ENCODE assay signal across 9 cellular contexts in the genomic region with DNA sequence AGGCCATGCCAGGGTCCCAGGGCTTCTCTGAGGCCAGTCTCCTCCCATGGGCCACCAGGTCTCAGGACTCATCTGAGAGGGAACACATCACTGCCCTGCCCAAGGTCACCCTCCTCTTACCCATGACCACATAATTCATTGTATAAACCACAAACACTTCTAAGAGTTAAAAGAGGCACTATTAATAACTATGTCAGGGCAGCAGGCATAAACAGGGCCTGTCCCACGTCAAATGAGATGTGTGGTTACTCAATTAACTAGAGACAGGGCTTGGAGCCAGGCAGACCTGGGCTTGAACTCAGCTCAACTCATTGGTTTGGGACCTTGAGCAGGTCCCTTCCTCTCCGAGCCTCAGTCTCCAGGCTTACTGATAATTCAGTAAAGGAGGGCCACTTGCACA. TPM values are rescaled to one million over a fixed set of nuclear protein-coding genes. Genes with fewer than 3 reads are reported as not detected.
DNase-seq lines count a peak whose midpoint lies in the region; ATAC-seq, FAIRE-seq and TF ChIP-seq lines count a peak whose summit lies in the region.
"Had no signal": no experiment of that assay in that cellular context is flagged by ENCODE, and none has a peak within 500 bp of the region (broad histone marks: within the 10 kb centered on the region; RNA-seq: fewer than 3 reads in every experiment).

No MANE protein-coding gene starts in this region.

- WGBS in GM12878 (ENCODE audit: insufficient coverage, insufficient replicate concordance, low lambda C conversion rate, missing lambda C conversion rate): 3% methylated on average over 2 of the region's 2 CpGs
- 0% methylated on average over 1 of the region's 2 CpGs for WGBS in right lobe of liver (ENCODE audit: insufficient coverage, low coverage, low lambda C conversion rate, missing lambda C conversion rate)

- no peak for TF ChIP-seq CTCF in HL-60 (IDR thresholded peaks at IDR 0.05; ENCODE audit: insufficient read depth, low read length)
- TF ChIP-seq CTCF in GM12878 (IDR thresholded peaks at IDR 0.05 in 2 of 3, conservative IDR thresholded peaks at IDR 0.05 in 1 of 3; ENCODE audit: control insufficient read depth in 2 of 3, extremely low read depth in 1 of 3, insufficient read depth in 1 of 3, low read depth in 3 of 3, low read length in 3 of 3): no peak
- no peak for TF ChIP-seq CTCF in right lobe of liver (IDR thresholded peaks at IDR 0.05)

- no TSS peak for BruUV-seq in GM12878 (replicated peaks; lab: Mats Ljungman, UMichigan)

- peak; percentile 92 for FAIRE-seq in GM12878 (lab: Jason Lieb, UNC)
- FAIRE-seq: pancreas had no signal

- intact Hi-C loops in GM12878 (cut with micrococcal nuclease; ENCODE audit: unreplicated experiment): no loop called here
- intact Hi-C loops in right lobe of liver (cut with DNase I): no loop called here

- DNase-seq in A172 (ENCODE audit: low spot score) (peak; percentile 64), HL-60 (ENCODE audit: low read depth in 1 of 2, low spot score in 1 of 2) (peak in 1 of 2 experiments; percentile 7), GM12878 (ENCODE audit: low read depth, low spot score) (no peak), right lobe of liver (no peak), NK-92 (lab: John Stamatoyannopoulos, UW; ENCODE audit: unreplicated experiment) (no peak), midbrain (lab: John Stamatoyannopoulos, UW) (no peak), cerebellar nuclear complex (lab: John Stamatoyannopoulos, UW) (no peak)

- 0 out of 4 replicates have a peak, but pooled peaks of 1 of the 2 experiments have one; percentile 17 for TF ChIP-seq EP300 in GM12878 (IDR thresholded peaks at IDR 0.05; ENCODE audit: borderline replicate concordance in 1 of 2, control insufficient read depth in 1 of 2, low read depth in 2 of 2, low read length in 2 of 2)

- no peak overlapping the region for H2AFZ ChIP-seq in GM12878 (ENCODE audit: control insufficient read depth, low read depth, low read length)

- H3K9me3 ChIP-seq in GM12878 (replicated peaks; ENCODE audit: control insufficient read depth, insufficient read depth, low read length) (no peaks in the 10 kb centered on the region), right lobe of liver (no peaks in the 10 kb centered on the region)
- H3K9me3 ChIP-seq: pancreas had no signal

- POLR2A ChIA-PET in GM12878 (lab: Charles Lee): interaction anchor here (1.0 to 1.2 kb wide), 2 partner anchors 50 to 74 kb away, joined by 3 read pairs; no protein-coding TSS in a partner anchor

- TF ChIP-seq POLR2A in GM12878 (IDR thresholded peaks at IDR 0.05; ENCODE audit: low read depth, low read length) (no peak), right lobe of liver (IDR thresholded peaks at IDR 0.05) (no peak)

- no peak for TF ChIP-seq RAD21 in GM12878 (IDR thresholded peaks at IDR 0.05; ENCODE audit: insufficient read depth, low read depth, low read length)

- H3K27me3 ChIP-seq in HL-60 (ENCODE audit: insufficient read depth, poor library complexity, severe bottlenecking): no peaks in the 10 kb centered on the region
- no peaks in the 10 kb centered on the region for H3K27me3 ChIP-seq in GM12878 (replicated peaks in 1 of 2; ENCODE audit: control insufficient read depth in 2 of 2, insufficient read depth in 2 of 2, low read length in 1 of 2)
- H3K27me3 ChIP-seq in right lobe of liver: no peaks in the 10 kb centered on the region
- H3K27me3 ChIP-seq: pancreas had no signal

- peak overlapping the region; percentile 83; the same call in 1 of the 2 replicates for H3K9ac ChIP-seq in GM12878 (ENCODE audit: control insufficient read depth, insufficient read depth, low read length)

- ATAC-seq in GM12878 (peak; percentile 60), right lobe of liver (peak in 2 of 4 donors; percentile 7 to 32), HG02973 (IDR thresholded peaks at IDR 0.05; ENCODE audit: unreplicated experiment) (no peak)
- ATAC-seq: pancreas had no signal

- H3K4me1 ChIP-seq in GM12878 (ENCODE audit: control insufficient read depth, insufficient read depth, low read length): peaks cover 38% of the 10 kb centered on the region
- peaks cover 0 to 45% (median 22%) of the 10 kb centered on the region in 4 donors for H3K4me1 ChIP-seq in right lobe of liver

- RAD21 ChIA-PET in GM12878 (lab: Charles Lee; ENCODE audit: unreplicated experiment): interaction anchor here (1.0 to 13.9 kb wide), 3 partner anchors 16 to 72 kb away, joined by 3 to 256 read pairs (median 3); a partner anchor contains a TSS

- H3K36me3 ChIP-seq in GM12878 (ENCODE audit: control insufficient read depth in 2 of 2, insufficient read depth in 2 of 2, low read length in 1 of 2): peaks cover 21 to 32% of the 10 kb centered on the region in 2 experiments
- H3K36me3 ChIP-seq in right lobe of liver: no peaks in the 10 kb centered on the region
- H3K36me3 ChIP-seq: pancreas had no signal

- H3K4me2 ChIP-seq in GM12878 (ENCODE audit: control insufficient read depth, insufficient read depth): peak overlapping the region; percentile 92

- in situ Hi-C loops in GM12878 (cut with MboI): no loop called here

- H3K79me2 ChIP-seq in GM12878 (ENCODE audit: control insufficient read depth, insufficient read depth, low read length): peaks cover 77% of the 10 kb centered on the region

- peaks cover 8% of the 10 kb centered on the region for H4K20me1 ChIP-seq in GM12878 (ENCODE audit: control insufficient read depth, insufficient read depth)

- CTCF ChIA-PET in GM12878 (lab: Yijun Ruan, JAX): interaction anchor here (0.7 to 18.4 kb wide), 7 partner anchors 19 to 288 kb away, joined by 3 to 469 read pairs (median 4); a partner anchor contains a TSS

- SMC1A ChIA-PET in GM12878 (lab: Charles Lee; ENCODE audit: uncharacterized antibody, unreplicated experiment): interaction anchor here (0.6 to 2.4 kb wide), 3 partner anchors 21 to 121 kb away, joined by 3 to 10 read pairs (median 3); no protein-coding TSS in a partner anchor

- H3K27ac ChIP-seq in HL-60 (replicated peaks): peak overlapping the region; percentile 22
- peak overlapping the region; percentile 47; the same call in 1 of the 2 replicates for H3K27ac ChIP-seq in GM12878 (ENCODE audit: control insufficient read depth, insufficient read depth)
- peak overlapping the region in 2 of 3 donors; percentile 61 to 93 for H3K27ac ChIP-seq in right lobe of liver

- no peak overlapping the region for H3K4me3 ChIP-seq in HL-60 (replicated peaks; ENCODE audit: insufficient read depth, low read length)
- peak overlapping the region; percentile 85; the same call in 1 of the 2 replicates for H3K4me3 ChIP-seq in GM12878
- H3K4me3 ChIP-seq in right lobe of liver: peak overlapping the region in 1 of 3 donors; percentile 13

TF ChIP-seq in GM12878, 131 proteins besides CTCF, POLR2A, EP300 and RAD21 (continues in another document):
- 0 out of 2 replicates have a peak, but pooled peaks have one; percentile 23 for TF ChIP-seq PAX5 (IDR thresholded peaks at IDR 0.05; ENCODE audit: borderline replicate concordance, low read depth, low read length)

RNA-seq across cellular contexts. Expression of a gene that starts 33.1 kb away (rescaled TPM):
- 54.4 and 61.7 TPM in 2 replicates for total RNA-seq in A172 (2014; rRNA removed; shearing (Covaris generic))
- 218 and 253 TPM in 2 replicates for total RNA-seq in GM12878 (2013; cell fraction: nucleolus; rRNA removed)
- 48.4 and 54.3 TPM in 2 replicates for total RNA-seq in GM12878 (2014; rRNA removed)
- total RNA-seq in GM12878 (2014; rRNA removed; fragmentation: Illumina TruSeq; extraction: Trizol): 25.1 and 25.7 TPM in 2 replicates
- total RNA-seq in GM12878 (2021): 91.5 and 102 TPM in 2 replicates
- 43.7 TPM for polyA plus RNA-seq in GM12878 (2011; ENCODE audit: low read depth)
- polyA plus RNA-seq in GM12878 (2011; rRNA removed): 34.0 and 50.3 TPM in 2 replicates
- 54.1 and 60.4 TPM in 2 replicates for polyA plus RNA-seq in GM12878 (2011; cell fraction: cytosol; rRNA removed)
- 323 and 349 TPM in 2 replicates for polyA plus RNA-seq in GM12878 (2011; cell fraction: nucleus; rRNA removed)
- polyA plus RNA-seq in GM12878 (2012): 88.7 and 93.1 TPM in 2 replicates
- polyA plus RNA-seq in GM12878 (2014; fragmentation: Illumina TruSeq; extraction: Trizol): 14.7 and 29.2 TPM in 2 replicates
- polyA plus RNA-seq in GM12878 (2014; fragmentation: Nextera tagmentation; extraction: Ambion mirVana): under 1 TPM; 0.55 to 0.85 TPM
- polyA plus RNA-seq in GM12878 (2014; rRNA removed): 58.8 and 64.9 TPM in 2 replicates
- 10 to 100 TPM; 51.8 to 57.9 TPM for polyA plus RNA-seq in GM12878 (2016; fragmentation: Nextera tagmentation; extraction: Ambion mirVana)
- polyA minus RNA-seq in GM12878 (2011; rRNA and poly(A)+ RNA removed): 63.7 and 91.7 TPM in 2 replicates
- polyA minus RNA-seq in GM12878 (2011; cell fraction: cytosol; rRNA and poly(A)+ RNA removed): 34.5 and 43.7 TPM in 2 replicates
- 78.3 and 112 TPM in 2 replicates for polyA minus RNA-seq in GM12878 (2011; cell fraction: nucleus; rRNA and poly(A)+ RNA removed)
- 10 to 100 TPM; 32.9 to 76.7 (median 41.2) TPM for total RNA-seq in right lobe of liver

RNA-seq across cellular contexts. Expression of a gene that starts 44.9 kb away (rescaled TPM):
- 6.5 and 8.8 TPM in 2 replicates for total RNA-seq in A172 (2014; rRNA removed; shearing (Covaris generic))
- total RNA-seq in GM12878 (2013; cell fraction: nucleolus; rRNA removed): 0.31 and 0.51 TPM in 2 replicates
- total RNA-seq in GM12878 (2014; rRNA removed) (0.33 TPM in 1 of 2 replicates, not detected in the other), GM12878 (2014; rRNA removed; fragmentation: Illumina TruSeq; extraction: Trizol) (0.05 TPM in 1 of 2 replicates, not detected in the other), GM12878 (2021) (0.15 and 0.24 TPM in 2 replicates), right lobe of liver (10 to 100 TPM; 11.2 to 46.3 (median 22.8) TPM)
- 1.2 TPM for polyA plus RNA-seq in GM12878 (2011; ENCODE audit: low read depth)
- polyA plus RNA-seq in GM12878 (2011; rRNA removed) (0.06 and 0.11 TPM in 2 replicates), GM12878 (2014; fragmentation: Illumina TruSeq; extraction: Trizol) (0.10 TPM in 1 of 2 replicates, not detected in the other), GM12878 (2014; fragmentation: Nextera tagmentation; extraction: Ambion mirVana) (not detected), GM12878 (2014; rRNA removed) (0.06 TPM in 1 of 2 replicates, not detected in the other), GM12878 (2016; fragmentation: Nextera tagmentation; extraction: Ambion mirVana) (not detected)
- polyA plus RNA-seq in GM12878 (2011; cell fraction: cytosol; rRNA removed): 0.18 TPM in 2 replicates
- 0.35 and 0.49 TPM in 2 replicates for polyA plus RNA-seq in GM12878 (2011; cell fraction: nucleus; rRNA removed)
- polyA plus RNA-seq in GM12878 (2012): 0.28 and 0.54 TPM in 2 replicates
- polyA minus RNA-seq in GM12878 (2011; rRNA and poly(A)+ RNA removed): not detected in 2 replicates
- polyA minus RNA-seq in GM12878 (2011; cell fraction: cytosol; rRNA and poly(A)+ RNA removed): 0.52 and 1.3 TPM in 2 replicates
- polyA minus RNA-seq in GM12878 (2011; cell fraction: nucleus; rRNA and poly(A)+ RNA removed): 0.29 and 0.48 TPM in 2 replicates

Comparison
In these comparisons a context has a peak if more than half of its experiments do, and no peak if none do; other contexts are left out.
1. H3K27ac ChIP-seq: peak in every context shown above with its lines; median percentile 77 in right lobe of liver; 47 in GM12878; 22 in HL-60.